ENCODE assay signal across 15 cellular contexts in genomic region chr3:33391255-33391995, GRCh38. TPM values are rescaled to one million over a fixed set of nuclear protein-coding genes. Genes with fewer than 3 reads are reported as not detected.
DNase-seq lines count a peak whose midpoint lies in the region; ATAC-seq and TF ChIP-seq lines count a peak whose summit lies in the region.
"Had no signal": no experiment of that assay in that cellular context is flagged by ENCODE, and none has a peak within 500 bp of the region (broad histone marks: within the 10 kb centered on the region; RNA-seq: fewer than 3 reads in every experiment).

No MANE protein-coding gene starts in this region.

- TF ChIP-seq CTCF in MM.1S (IDR thresholded peaks at IDR 0.05; ENCODE audit: low read length) (no peak), chondrocyte (IDR thresholded peaks at IDR 0.05) (no peak)

- no peak overlapping the region for H3K4me2 ChIP-seq in MM.1S (ENCODE audit: low read depth, low read length)
- H3K4me2 ChIP-seq: KMS-11 had no signal

- no peak overlapping the region for H3K4me3 Mint-ChIP-seq in activated CD8-positive, alpha-beta memory T cell treated with anti-CD3 and anti-CD28 coated beads, Interleukin-2, amount 10 ng/mL, durations not matched to agents 7 days and 5 days
- H3K4me3 Mint-ChIP-seq in chondrocyte (ENCODE audit: unreplicated experiment), result no peak overlapping the region
- peak overlapping the region; percentile 1 for H3K4me3 Mint-ChIP-seq in stimulated activated effector memory CD8-positive, alpha-beta T cell treated with anti-CD3 and anti-CD28 coated beads, Interleukin-12 subunit alpha, Interleukin-12 subunit beta, amount 100 ng/mL, for 72 hours

- H3F3A ChIP-seq in MM.1S (ENCODE audit: insufficient read depth, low read length), result no peaks in the 10 kb centered on the region

- H3K9ac ChIP-seq in MM.1S (ENCODE audit: low read length), result no peak overlapping the region
- H3K9ac ChIP-seq: KMS-11 had no signal

- H3K4me3 ChIP-seq in MM.1S (ENCODE audit: low read length) (no peak overlapping the region), H7 (ENCODE audit: insufficient read depth, low read depth, low read length) (no peak overlapping the region)
- H3K4me3 ChIP-seq: colonic mucosa, esophagus muscularis mucosa, heart left ventricle, prostate gland had no signal

- no peaks in the 10 kb centered on the region for H3K27me3 Mint-ChIP-seq in activated CD8-positive, alpha-beta memory T cell treated with anti-CD3 and anti-CD28 coated beads, Interleukin-2, amount 10 ng/mL, durations not matched to agents 7 days and 5 days
- H3K27me3 Mint-ChIP-seq in chondrocyte (ENCODE audit: low read depth), result no peaks in the 10 kb centered on the region

- CTCF ChIA-PET in activated CD8-positive, alpha-beta memory T cell treated with anti-CD3 and anti-CD28 coated beads, Interleukin-2, amount 10 ng/mL, durations not matched to agents 7 days and 5 days (lab: Charles Lee), result interaction anchor here (1.5 kb wide), 1 partner anchor 19 kb away, joined by 3 read pairs; no protein-coding TSS in a partner anchor

- H3K4me1 Mint-ChIP-seq in activated CD8-positive, alpha-beta memory T cell treated with anti-CD3 and anti-CD28 coated beads, Interleukin-2, amount 10 ng/mL, durations not matched to agents 7 days and 5 days, result peaks cover 20% of the 10 kb centered on the region
- H3K4me1 Mint-ChIP-seq in chondrocyte (ENCODE audit: low read depth), result peaks cover 70% of the 10 kb centered on the region
- H3K4me1 Mint-ChIP-seq in stimulated activated effector memory CD8-positive, alpha-beta T cell treated with anti-CD3 and anti-CD28 coated beads, Interleukin-12 subunit alpha, Interleukin-12 subunit beta, amount 100 ng/mL, for 72 hours, result peaks cover 11% of the 10 kb centered on the region

- peaks cover 8% of the 10 kb centered on the region for H3K4me1 ChIP-seq in MM.1S (ENCODE audit: low read length)
- H3K4me1 ChIP-seq: colonic mucosa, prostate gland had no signal

- no peaks in the 10 kb centered on the region for H3K9me3 ChIP-seq in MM.1S (replicated peaks; ENCODE audit: insufficient read depth, low read length)
- H3K9me3 ChIP-seq: colonic mucosa, esophagus muscularis mucosa, heart left ventricle, prostate gland had no signal

- H3K9me2 ChIP-seq in MM.1S (replicated peaks; ENCODE audit: insufficient read depth, low read length), result no peaks in the 10 kb centered on the region

- H3K36me3 ChIP-seq in MM.1S (replicated peaks; ENCODE audit: insufficient read depth, low read length), result 0 out of 2 replicates have a peak, but pooled peaks cover 3% of the 10 kb centered on the region
- peaks cover 30% of the 10 kb centered on the region for H3K36me3 ChIP-seq in H7 (replicated peaks; ENCODE audit: control insufficient read depth, insufficient read depth, low read length)

- peaks cover 53% of the 10 kb centered on the region for H3K36me3 Mint-ChIP-seq in activated CD8-positive, alpha-beta memory T cell treated with anti-CD3 and anti-CD28 coated beads, Interleukin-2, amount 10 ng/mL, durations not matched to agents 7 days and 5 days
- H3K36me3 Mint-ChIP-seq in chondrocyte (ENCODE audit: low read depth), result peaks cover 40% of the 10 kb centered on the region
- peaks cover 97% of the 10 kb centered on the region for H3K36me3 Mint-ChIP-seq in stimulated activated effector memory CD8-positive, alpha-beta T cell treated with anti-CD3 and anti-CD28 coated beads, Interleukin-12 subunit alpha, Interleukin-12 subunit beta, amount 100 ng/mL, for 72 hours

- no peaks in the 10 kb centered on the region for H3K79me2 ChIP-seq in MM.1S (ENCODE audit: low read length)

- H2AFZ ChIP-seq in MM.1S (ENCODE audit: low read length), result no peak overlapping the region

- peak; percentile 55 for ATAC-seq in activated CD8-positive, alpha-beta memory T cell treated with anti-CD3 and anti-CD28 coated beads, Interleukin-2, amount 10 ng/mL, durations not matched to agents 7 days and 5 days
- peak; percentile 11 for ATAC-seq in stimulated activated effector memory CD8-positive, alpha-beta T cell treated with anti-CD3 and anti-CD28 coated beads, Interleukin-12 subunit alpha, Interleukin-12 subunit beta, amount 100 ng/mL, for 72 hours
- no peak for ATAC-seq in HG03045 (IDR thresholded peaks at IDR 0.05; ENCODE audit: unreplicated experiment)

- H3K27ac Mint-ChIP-seq in activated CD8-positive, alpha-beta memory T cell treated with anti-CD3 and anti-CD28 coated beads, Interleukin-2, amount 10 ng/mL, durations not matched to agents 7 days and 5 days, result peak overlapping the region; percentile 43
- peak overlapping the region; percentile 93 for H3K27ac Mint-ChIP-seq in chondrocyte (ENCODE audit: unreplicated experiment)
- H3K27ac Mint-ChIP-seq in stimulated activated effector memory CD8-positive, alpha-beta T cell treated with anti-CD3 and anti-CD28 coated beads, Interleukin-12 subunit alpha, Interleukin-12 subunit beta, amount 100 ng/mL, for 72 hours, result peak overlapping the region; percentile 89

- H3K27me3 ChIP-seq in MM.1S (replicated peaks; ENCODE audit: insufficient read depth, low read length) (no peaks in the 10 kb centered on the region), H7 (ENCODE audit: control insufficient read depth, insufficient read depth, low read length) (no peaks in the 10 kb centered on the region)
- H3K27me3 ChIP-seq: colonic mucosa, esophagus muscularis mucosa, heart left ventricle had no signal

- DNase-seq in activated CD8-positive, alpha-beta memory T cell treated with anti-CD3 and anti-CD28 coated beads, Interleukin-2, amount 10 ng/mL, durations not matched to agents 7 days and 5 days, result no peak
- no peak for DNase-seq in activated CD8-positive, alpha-beta memory T cell treated with anti-CD3 and anti-CD28 coated beads, Interleukin-2, amount 50 U/mL, for 48 hours
- DNase-seq in MM.1S (peak; percentile 26), chondrocyte (ENCODE audit: low spot score) (no peak), H7 (no peak), GOT3 (lab: John Stamatoyannopoulos, UW) (no peak)
- no peak for DNase-seq in stimulated activated effector memory CD8-positive, alpha-beta T cell treated with anti-CD3 and anti-CD28 coated beads, Interleukin-12 subunit alpha, Interleukin-12 subunit beta, amount 100 ng/mL, for 72 hours (ENCODE audit: low spot score in 2 of 2)
- DNase-seq: ACHN, colonic mucosa, heart left ventricle, islet precursor cell had no signal

- H3K9me3 Mint-ChIP-seq in activated CD8-positive, alpha-beta memory T cell treated with anti-CD3 and anti-CD28 coated beads, Interleukin-2, amount 10 ng/mL, durations not matched to agents 7 days and 5 days (ENCODE audit: low read depth), result no peaks in the 10 kb centered on the region
- no peaks in the 10 kb centered on the region for H3K9me3 Mint-ChIP-seq in chondrocyte (ENCODE audit: low read depth)
- H3K9me3 Mint-ChIP-seq in stimulated activated effector memory CD8-positive, alpha-beta T cell treated with anti-CD3 and anti-CD28 coated beads, Interleukin-12 subunit alpha, Interleukin-12 subunit beta, amount 100 ng/mL, for 72 hours, result no peaks in the 10 kb centered on the region

- H4K20me1 ChIP-seq in MM.1S (ENCODE audit: insufficient read depth, low read length), result no peaks in the 10 kb centered on the region

- no peak overlapping the region for H3K27ac ChIP-seq in MM.1S (ENCODE audit: low read length)
- H3K27ac ChIP-seq: colonic mucosa, KMS-11, prostate gland had no signal

RNA-seq across cellular contexts. Expression of gene UBP1, which starts 48.8 kb away (rescaled TPM):
- 10 to 100 TPM; 60.5 to 71.8 TPM for total RNA-seq in activated CD8-positive, alpha-beta memory T cell treated with anti-CD3 and anti-CD28 coated beads, Interleukin-2, amount 10 ng/mL, durations not matched to agents 7 days and 5 days
- total RNA-seq in chondrocyte, result 60.6 to 61.8 TPM (median 60.9 TPM) in 3 replicates
- total RNA-seq in H7 (2014; rRNA removed; shearing (Covaris generic)), result 31.8 and 32.4 TPM in 2 replicates

Comparison
In these comparisons a context has a peak if more than half of its experiments do, and no peak if none do; other contexts are left out.
1. H3K27ac Mint-ChIP-seq: peak in every context shown above with its lines; median percentile 93 in chondrocyte; 89 in stimulated activated effector memory CD8-positive, alpha-beta T cell treated with anti-CD3 and anti-CD28 coated beads, Interleukin-12 subunit alpha, Interleukin-12 subunit beta, amount 100 ng/mL, for 72 hours; 43 in activated CD8-positive, alpha-beta memory T cell treated with anti-CD3 and anti-CD28 coated beads, Interleukin-2, amount 10 ng/mL, durations not matched to agents 7 days and 5 days.